Comparison of ENCODE assay signal across 21 cellular contexts in genomic region chr17:1966274-1967086, GRCh38. TPM values are rescaled to one million over a fixed set of nuclear protein-coding genes. Genes with fewer than 3 reads are reported as not detected.
DNase-seq lines count a peak whose midpoint lies in the region; TF ChIP-seq lines count a peak whose summit lies in the region.
"Had no signal": no experiment of that assay in that cellular context is flagged by ENCODE, and none has a peak within 500 bp of the region (broad histone marks: within the 10 kb centered on the region; RNA-seq: fewer than 3 reads in every experiment).

No MANE protein-coding gene starts in this region.

- no peak overlapping the region for H3K4me3 ChIP-seq in breast epithelium
- H3K4me3 ChIP-seq in mammary epithelial cell (replicated peaks in 1 of 3; ENCODE audit: insufficient read depth in 1 of 3, low read depth in 2 of 3, low read length in 3 of 3): no peak overlapping the region
- H3K4me3 ChIP-seq in NT2/D1 (ENCODE audit: insufficient read length, low read depth): no peak overlapping the region
- H3K4me3 ChIP-seq in endocrine pancreas (ENCODE audit: control insufficient read depth, insufficient read depth, low read length): no peak overlapping the region
- no peak overlapping the region for H3K4me3 ChIP-seq in suprapubic skin
- H3K4me3 ChIP-seq: K562, psoas muscle, thoracic aorta had no signal

- in situ Hi-C loops in mammary epithelial cell (cut with MboI; ENCODE audit: low sequenced_read_pairs in 2 of 2): no loop called here

- CTCF ChIA-PET in mammary epithelial cell (lab: Charles Lee; ENCODE audit: low non-redundant PET): no interaction called here

- no peaks in the 10 kb centered on the region for H3K27me3 ChIP-seq in breast epithelium
- H3K27me3 ChIP-seq in mammary epithelial cell (ENCODE audit: insufficient read depth, low read length): no peaks in the 10 kb centered on the region
- no peaks in the 10 kb centered on the region for H3K27me3 ChIP-seq in NT2/D1 (ENCODE audit: insufficient read depth, insufficient read length)
- no peaks in the 10 kb centered on the region for H3K27me3 ChIP-seq in endocrine pancreas (ENCODE audit: control insufficient read depth, insufficient read depth, low read length)
- H3K27me3 ChIP-seq in suprapubic skin: no peaks in the 10 kb centered on the region

- no peak for TF ChIP-seq CTCF in breast epithelium (IDR thresholded peaks at IDR 0.05)
- no peak for TF ChIP-seq CTCF in mammary epithelial cell (conservative IDR thresholded peaks at IDR 0.05 in 1 of 2, IDR thresholded peaks at IDR 0.05 in 1 of 2; ENCODE audit: extremely low read depth in 1 of 2, insufficient read depth in 1 of 2, low read depth in 1 of 2, low read length in 2 of 2)
- no peak for TF ChIP-seq CTCF in suprapubic skin (IDR thresholded peaks at IDR 0.05)
- no peak for TF ChIP-seq CTCF in CD14-positive monocyte (IDR thresholded peaks at IDR 0.05)

- H3K4me1 ChIP-seq in breast epithelium (no peaks in the 10 kb centered on the region), mammary epithelial cell (ENCODE audit: insufficient read depth, low read length) (no peaks in the 10 kb centered on the region), NT2/D1 (ENCODE audit: insufficient read depth, insufficient read length) (peaks cover 30% of the 10 kb centered on the region), endocrine pancreas (ENCODE audit: control insufficient read depth, insufficient read depth, low read length) (no peaks in the 10 kb centered on the region), suprapubic skin (peaks cover 15% of the 10 kb centered on the region)

- no peak for TF ChIP-seq POLR2A in breast epithelium (IDR thresholded peaks at IDR 0.05)
- TF ChIP-seq POLR2A in suprapubic skin (IDR thresholded peaks at IDR 0.05): no peak

- peaks cover 3 to 25% (median 4%) of the 10 kb centered on the region in 3 donors for H3K27me3 Mint-ChIP-seq in CD14-positive monocyte (ENCODE audit: low read depth in 3 of 3)

- no peak overlapping the region for H3K4me3 Mint-ChIP-seq in CD14-positive monocyte
- H3K4me3 Mint-ChIP-seq: activated CD4-positive, alpha-beta T cell treated with anti-CD3 and anti-CD28 coated beads for 36 hours; CD4-positive, alpha-beta T cell; naive thymus-derived CD4-positive, alpha-beta T cell had no signal

- intact Hi-C loops in breast epithelium (cut with DNase I; ENCODE audit: low total_unique reads) (no loop called here), mammary epithelial cell (cut with micrococcal nuclease) (no loop called here), CD14-positive monocyte (cut with micrococcal nuclease) (no loop called here)

- no peak overlapping the region for H3K9ac ChIP-seq in mammary epithelial cell (ENCODE audit: insufficient read depth, low read length)
- H3K9ac ChIP-seq in NT2/D1 (ENCODE audit: insufficient read length, low read depth): peak overlapping the region; percentile 57
- peak overlapping the region; percentile 22 for H3K9ac ChIP-seq in endocrine pancreas (ENCODE audit: control insufficient read depth, insufficient read depth, low read length)

- H4K20me1 ChIP-seq in mammary epithelial cell (ENCODE audit: insufficient read depth, low read length): no peaks in the 10 kb centered on the region

- no peak for DNase-seq in breast epithelium (ENCODE audit: low spot score in 2 of 2)
- DNase-seq in mammary epithelial cell: no peak
- no peak for DNase-seq in NT2/D1 (ENCODE audit: low read depth, low spot score)
- no peak for DNase-seq in suprapubic skin (ENCODE audit: low spot score in 2 of 2)
- DNase-seq in NCI-H146 treated with DMSO at 0.1 percent for 48 hours (lab: John Stamatoyannopoulos, UW; ENCODE audit: unreplicated experiment): no peak
- DNase-seq in CD14-positive monocyte (ENCODE audit: low spot score): no peak
- no peak for DNase-seq in HT-29 (ENCODE audit: low spot score)
- DNase-seq: activated gamma-delta T cell; amygdala; CD4-positive, alpha-beta T cell; DMS79; hippocampal formation; naive thymus-derived CD4-positive, alpha-beta T cell; NCI-H526 treated with DMSO at 0.1 percent for 48 hours; psoas muscle; small intestine; stimulated activated CD4-positive, alpha-beta T cell treated with anti-CD3 and anti-CD28 coated beads, Interleukin-4, amount 100 ng/mL, for 1 hour had no signal

- no peaks in the 10 kb centered on the region for H3K4me1 Mint-ChIP-seq in CD14-positive monocyte

- no peaks in the 10 kb centered on the region for H3K79me2 ChIP-seq in mammary epithelial cell (ENCODE audit: insufficient read depth, low read length)

- H2AFZ ChIP-seq in mammary epithelial cell (ENCODE audit: low read depth, low read length): no peak overlapping the region

- no peaks in the 10 kb centered on the region for H3K36me3 Mint-ChIP-seq in CD14-positive monocyte
- H3K36me3 Mint-ChIP-seq: naive thymus-derived CD4-positive, alpha-beta T cell had no signal

- peaks cover 0 to 13% (median 3%) of the 10 kb centered on the region in 7 donors for H3K9me3 Mint-ChIP-seq in CD14-positive monocyte
- H3K9me3 Mint-ChIP-seq: CD4-positive, alpha-beta T cell had no signal

- no peak overlapping the region for H3K27ac Mint-ChIP-seq in CD14-positive monocyte
- H3K27ac Mint-ChIP-seq: activated CD4-positive, alpha-beta T cell treated with anti-CD3 and anti-CD28 coated beads for 36 hours; CD4-positive, alpha-beta T cell; naive thymus-derived CD4-positive, alpha-beta T cell had no signal

- H3K27ac ChIP-seq in breast epithelium: peak overlapping the region; percentile 68 to 79
- H3K27ac ChIP-seq in mammary epithelial cell (ENCODE audit: insufficient read depth, low read depth, low read length): no peak overlapping the region
- peak overlapping the region; percentile 69 for H3K27ac ChIP-seq in suprapubic skin
- H3K27ac ChIP-seq: psoas muscle, thoracic aorta had no signal

- dilution Hi-C loops in mammary epithelial cell (cut with HindIII; ENCODE audit: low sequenced_read_pairs): no loop called here

- no TSS peak for BruUV-seq in mammary epithelial cell (replicated peaks; lab: Mats Ljungman, UMichigan)

- WGBS in mammary epithelial cell (ENCODE audit: low coverage, missing lambda C conversion rate): 60% methylated on average over 11 of the region's 12 CpGs
- 64% methylated on average over 5 of the region's 12 CpGs for WGBS in suprapubic skin

- TF ChIP-seq EP300 in suprapubic skin (IDR thresholded peaks at IDR 0.05): no peak

- H3K36me3 ChIP-seq in breast epithelium: no peaks in the 10 kb centered on the region
- H3K36me3 ChIP-seq in mammary epithelial cell (ENCODE audit: insufficient read depth, low read length): no peaks in the 10 kb centered on the region
- H3K36me3 ChIP-seq in NT2/D1 (ENCODE audit: insufficient read depth, insufficient read length, low read length): no peaks in the 10 kb centered on the region
- H3K36me3 ChIP-seq in endocrine pancreas (ENCODE audit: control insufficient read depth, insufficient read depth, low read length): no peaks in the 10 kb centered on the region
- H3K36me3 ChIP-seq in suprapubic skin: no peaks in the 10 kb centered on the region
- H3K36me3 ChIP-seq: thoracic aorta had no signal

- H3K9me3 ChIP-seq in breast epithelium (no peaks in the 10 kb centered on the region), mammary epithelial cell (replicated peaks; ENCODE audit: insufficient read depth, low read length) (no peaks in the 10 kb centered on the region), NT2/D1 (ENCODE audit: insufficient read depth, low read length) (peaks cover 6% of the 10 kb centered on the region; the same call in 1 of the 2 replicates), endocrine pancreas (ENCODE audit: control insufficient read depth, low read length) (no peaks in the 10 kb centered on the region), suprapubic skin (no peaks in the 10 kb centered on the region)
- H3K9me3 ChIP-seq: thoracic aorta had no signal

- no peak overlapping the region for H3K4me2 ChIP-seq in mammary epithelial cell (ENCODE audit: insufficient read depth, low read depth, low read length)

RNA-seq across cellular contexts. Expression of gene RTN4RL1, which starts 58.7 kb away (rescaled TPM):
- total RNA-seq in breast epithelium (10 to 100 TPM in 2 of 3 donors, 1 to 10 TPM in 1; 3.8 to 19.6 (median 14.1) TPM), mammary epithelial cell (1 to 10 TPM in 1 of 2 donors, under 1 TPM in 1; under 0.01 to 5.7 TPM), suprapubic skin (10 to 100 TPM; 16.4 to 24.8 (median 21.6) TPM)
- polyA plus RNA-seq in mammary epithelial cell (2.5 TPM), CD14-positive monocyte (under 1 TPM; 0.11 to 0.29 TPM)
- 1.6 TPM for polyA minus RNA-seq in mammary epithelial cell
- not detected in 2 replicates for total RNA-seq in HT-29 (2014; rRNA removed; shearing (Covaris generic))
